8 cellular contexts compared by ENCODE assay signal in genomic region chr20:58388882-58389323, GRCh38. TPM values are rescaled to one million over a fixed set of nuclear protein-coding genes. Genes with fewer than 3 reads are reported as not detected.
A peak's percentile ranks its signal among the peaks of the same experiment; 100 is the strongest.
DNase-seq lines count a peak whose midpoint lies in the region; ATAC-seq and TF ChIP-seq lines count a peak whose summit lies in the region.

Gene VAPB, plus strand, starts transcription at chr20:58389229. Its CDS starts 231 bp downstream, at chr20:58389460.

- H3K9me3 ChIP-seq in parathyroid adenoma (ENCODE audit: control insufficient read depth, low read length): no peaks in the 10 kb centered on the region
- no peaks in the 10 kb centered on the region for H3K9me3 ChIP-seq in tibial artery

- H3K36me3 ChIP-seq in parathyroid adenoma (ENCODE audit: control insufficient read depth, insufficient read depth, low read length) (no peaks in the 10 kb centered on the region), tibial artery (no peaks in the 10 kb centered on the region)

- peak within 1 kb of the TSS; percentile 92 for H3K4me3 ChIP-seq in GM12865 (ENCODE audit: low read depth, low read length)
- H3K4me3 ChIP-seq in parathyroid adenoma (ENCODE audit: low read depth, low read length): peak within 1 kb of the TSS; percentile 74
- peak within 1 kb of the TSS; percentile 86 to 88 for H3K4me3 ChIP-seq in tibial artery

- H3K79me2 ChIP-seq in parathyroid adenoma: peaks cover 42% of the 10 kb centered on the region

- H3K4me1 ChIP-seq in parathyroid adenoma: peaks cover 8% of the 10 kb centered on the region
- peaks cover 0 to 40% (median 23%) of the 10 kb centered on the region in 4 donors for H3K4me1 ChIP-seq in tibial artery

- H3K27me3 ChIP-seq in parathyroid adenoma (ENCODE audit: control insufficient read depth, insufficient read depth, low read length) (no peaks in the 10 kb centered on the region), tibial artery (peaks cover 0 to 5% of the 10 kb centered on the region in 2 donors)

- peak within 1 kb of the TSS; percentile 77 for H3K9ac ChIP-seq in parathyroid adenoma

- peak within 1 kb of the TSS; percentile 93 for H2AFZ ChIP-seq in parathyroid adenoma

- peak within 1 kb of the TSS; percentile 75 for H3K4me2 ChIP-seq in parathyroid adenoma (ENCODE audit: low read length)

- peak within 1 kb of the TSS; percentile 75 for H3K27ac ChIP-seq in parathyroid adenoma
- peak within 1 kb of the TSS; percentile 92 to 93 for H3K27ac ChIP-seq in tibial artery

- TF ChIP-seq CTCF in GM12865 (IDR thresholded peaks at IDR 0.05; ENCODE audit: insufficient read depth, low read depth, low read length, missing control alignments) (no peak), parathyroid adenoma (IDR thresholded peaks at IDR 0.05) (no peak), tibial artery (IDR thresholded peaks at IDR 0.05) (no peak)

- peak; percentile 99 for DNase-seq in GM12865 (ENCODE audit: low read depth)
- DNase-seq in NCI-H128 (lab: John Stamatoyannopoulos, UW; ENCODE audit: unreplicated experiment): peak; percentile 86
- DNase-seq in SW 1271 (lab: John Stamatoyannopoulos, UW): peak; percentile 86 to 94
- DNase-seq in activated naive CD8-positive, alpha-beta T cell treated with anti-CD3 and anti-CD28 coated beads, Interleukin-2, amount 50 U/mL, for 16 hours (ENCODE audit: low read depth, low spot score): peak; percentile 90
- peak; percentile 98 for DNase-seq in Right ventricle myocardium inferior (ENCODE audit: missing footprints)
- peak; percentile 88 to 97 for DNase-seq in tibial artery

- intact Hi-C loops in Right ventricle myocardium inferior (cut with DNase I) (loop anchor here (2.0 to 5.0 kb wide), 2 partner anchors 58 to 80 kb away; partner anchors contain the start of gene RAB22A), tibial artery (cut with DNase I; ENCODE audit: low total_unique reads) (no loop called here)

- ATAC-seq in HG02759 (IDR thresholded peaks at IDR 0.05; ENCODE audit: unreplicated experiment) (peak; percentile 99), Right ventricle myocardium inferior (peak; percentile 100)

RNA-seq across cellular contexts. Expression of gene VAPB, which starts in this region (rescaled TPM):
- 72.4 TPM for total RNA-seq in Right ventricle myocardium inferior

Comparison
In these comparisons a context has a peak if more than half of its experiments do, and no peak if none do; other contexts are left out.
1. Peak in every context shown above with its lines: DNase-seq, ATAC-seq, H3K4me3 ChIP-seq and H3K27ac ChIP-seq.